22 cellular contexts compared by ENCODE assay signal in the genomic region with DNA sequence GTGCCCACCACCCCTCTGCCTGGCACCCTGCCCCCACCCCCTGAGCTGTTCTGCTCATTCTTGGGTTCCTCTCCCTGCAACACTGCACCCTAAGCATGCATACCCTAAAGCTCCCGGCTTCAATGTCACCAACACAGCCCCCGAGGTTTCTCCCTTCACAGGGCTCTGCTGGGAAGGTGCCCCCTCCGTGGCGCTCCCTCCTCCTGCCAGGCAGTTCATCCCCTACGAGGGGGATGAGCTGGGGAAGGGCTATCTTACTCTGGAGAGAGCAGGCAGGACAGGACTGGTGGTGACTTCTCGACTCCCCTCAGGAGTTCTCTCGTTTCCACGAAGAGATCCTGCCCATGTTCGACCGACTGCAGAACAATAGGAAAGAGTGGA. TPM values are rescaled to one million over a fixed set of nuclear protein-coding genes. Genes with fewer than 3 reads are reported as not detected.
DNase-seq lines count a peak whose midpoint lies in the region; ATAC-seq, FAIRE-seq and TF ChIP-seq lines count a peak whose summit lies in the region.
"Had no signal": no experiment of that assay in that cellular context is flagged by ENCODE, and none has a peak within 500 bp of the region (broad histone marks: within the 10 kb centered on the region; RNA-seq: fewer than 3 reads in every experiment).

No MANE protein-coding gene starts in this region.

- H2AFZ ChIP-seq in astrocyte (ENCODE audit: low read depth, low read length), result no peak overlapping the region
- H2AFZ ChIP-seq: GM23338 had no signal

- H3K4me1 ChIP-seq in astrocyte (ENCODE audit: insufficient read depth, low read length) (no peaks in the 10 kb centered on the region), lower lobe of right lung (peaks cover 17% of the 10 kb centered on the region)
- H3K4me1 ChIP-seq: SJSA1 had no signal

- ATAC-seq in lower lobe of right lung, result no peak
- ATAC-seq: GM23338 had no signal

- DNase-seq in T-helper 1 cell (no peak), astrocyte (ENCODE audit: low read depth) (no peak), lower lobe of right lung (peak; percentile 32), substantia nigra (lab: John Stamatoyannopoulos, UW) (no peak), SW480 (ENCODE audit: low spot score) (no peak)
- no peak for DNase-seq in stimulated activated CD4-positive, alpha-beta T cell treated with anti-CD3 and anti-CD28 coated beads, Interleukin-2, amount 100 ng/mL, for 24 hours
- DNase-seq in stimulated activated CD4-positive, alpha-beta T cell treated with anti-CD3 and anti-CD28 coated beads, Interleukin-15, amount 100 ng/mL, for 24 hours, result no peak
- DNase-seq: EL, GF-D8, NCI-H1105, NCI-H2081 treated with DMSO at 0.1 percent for 48 hours, NCI-H2171 treated with DMSO at 0.1 percent for 48 hours, NCI-H524 treated with DMSO at 0.1 percent for 48 hours, NCI-H82, Peyer's patch had no signal

- H3K27me3 Mint-ChIP-seq in T-helper 1 cell treated with Interleukin-12 subunit alpha and Interleukin-12 subunit beta and Interleukin-4 antibody, amounts not matched to agents 30 μg/mL and 1 μg/mL, for 36 hours (ENCODE audit: low read depth), result no peaks in the 10 kb centered on the region
- H3K27me3 Mint-ChIP-seq in astrocyte (ENCODE audit: low read depth, unreplicated experiment), result no peaks in the 10 kb centered on the region

- peaks cover 11% of the 10 kb centered on the region for H3K36me3 ChIP-seq in astrocyte (ENCODE audit: insufficient read depth, low read length)
- peaks cover 23% of the 10 kb centered on the region for H3K36me3 ChIP-seq in lower lobe of right lung

- no peaks in the 10 kb centered on the region for H3K27me3 ChIP-seq in astrocyte (ENCODE audit: insufficient read depth, low read length)
- H3K27me3 ChIP-seq in lower lobe of right lung (ENCODE audit: low read depth), result no peaks in the 10 kb centered on the region
- H3K27me3 ChIP-seq: Peyer's patch, SJSA1 had no signal

- H3K9me3 ChIP-seq in astrocyte (ENCODE audit: insufficient read depth, low read depth, low read length) (no peaks in the 10 kb centered on the region), lower lobe of right lung (no peaks in the 10 kb centered on the region)
- H3K9me3 ChIP-seq: HAP-1, Peyer's patch, SJSA1 had no signal

- TF ChIP-seq CTCF in astrocyte (IDR thresholded peaks at IDR 0.05; ENCODE audit: insufficient read depth, low read depth, low read length) (no peak), lower lobe of right lung (IDR thresholded peaks at IDR 0.05) (no peak)

- no peak overlapping the region for H3K4me3 Mint-ChIP-seq in T-helper 1 cell treated with Interleukin-12 subunit alpha and Interleukin-12 subunit beta and Interleukin-4 antibody, amounts not matched to agents 30 μg/mL and 1 μg/mL, for 36 hours
- H3K4me3 Mint-ChIP-seq in astrocyte (ENCODE audit: unreplicated experiment), result no peak overlapping the region
- H3K4me3 Mint-ChIP-seq: GM23338 had no signal

- no peak for FAIRE-seq in astrocyte (lab: Jason Lieb, UNC)

- no peaks in the 10 kb centered on the region for H4K20me1 ChIP-seq in astrocyte (ENCODE audit: insufficient read depth, low read length)

- H3K9me3 Mint-ChIP-seq in T-helper 1 cell treated with Interleukin-12 subunit alpha and Interleukin-12 subunit beta and Interleukin-4 antibody, amounts not matched to agents 30 μg/mL and 1 μg/mL, for 36 hours, result no peaks in the 10 kb centered on the region
- H3K9me3 Mint-ChIP-seq in astrocyte (ENCODE audit: unreplicated experiment), result no peaks in the 10 kb centered on the region
- H3K9me3 Mint-ChIP-seq: GM23338 had no signal

- H3K27ac ChIP-seq in astrocyte (ENCODE audit: low read depth, low read length), result no peak overlapping the region
- H3K27ac ChIP-seq in lower lobe of right lung, result no peak overlapping the region
- H3K27ac ChIP-seq in substantia nigra (ENCODE audit: low read depth, low read length, poor library complexity, severe bottlenecking), result peak overlapping the region; percentile 83
- H3K27ac ChIP-seq: 22Rv1, C4-2B, KMS-11, Peyer's patch, SJSA1 had no signal

- no peak overlapping the region for H3K9ac ChIP-seq in astrocyte (ENCODE audit: low read length)
- H3K9ac ChIP-seq: KMS-11 had no signal

- intact Hi-C loops in lower lobe of right lung (cut with DNase I), result no loop called here

- peaks cover 6% of the 10 kb centered on the region for H3K79me2 ChIP-seq in astrocyte (ENCODE audit: insufficient read depth, low read length)

- peaks cover 13% of the 10 kb centered on the region for H3K36me3 Mint-ChIP-seq in T-helper 1 cell treated with Interleukin-12 subunit alpha and Interleukin-12 subunit beta and Interleukin-4 antibody, amounts not matched to agents 30 μg/mL and 1 μg/mL, for 36 hours (ENCODE audit: low read depth)
- peaks cover 2% of the 10 kb centered on the region for H3K36me3 Mint-ChIP-seq in astrocyte (ENCODE audit: low read depth, unreplicated experiment)

- H3K4me3 ChIP-seq in astrocyte (ENCODE audit: insufficient read depth, low read depth, low read length), result no peak overlapping the region
- H3K4me3 ChIP-seq in lower lobe of right lung, result no peak overlapping the region
- H3K4me3 ChIP-seq: GM23338, HAP-1, Peyer's patch, SJSA1 had no signal

- peaks cover 2% of the 10 kb centered on the region for H3K4me1 Mint-ChIP-seq in T-helper 1 cell treated with Interleukin-12 subunit alpha and Interleukin-12 subunit beta and Interleukin-4 antibody, amounts not matched to agents 30 μg/mL and 1 μg/mL, for 36 hours (ENCODE audit: low read depth)
- H3K4me1 Mint-ChIP-seq in astrocyte (ENCODE audit: low read depth, unreplicated experiment), result no peaks in the 10 kb centered on the region
- H3K4me1 Mint-ChIP-seq: GM23338 had no signal

- H3K4me2 ChIP-seq in astrocyte (ENCODE audit: low read length), result no peak overlapping the region
- H3K4me2 ChIP-seq: GM23338, KMS-11 had no signal

- peak overlapping the region; percentile 42 for H3K27ac Mint-ChIP-seq in T-helper 1 cell treated with Interleukin-12 subunit alpha and Interleukin-12 subunit beta and Interleukin-4 antibody, amounts not matched to agents 30 μg/mL and 1 μg/mL, for 36 hours
- H3K27ac Mint-ChIP-seq in astrocyte (ENCODE audit: unreplicated experiment), result peak overlapping the region; percentile 8
- H3K27ac Mint-ChIP-seq: GM23338 had no signal

RNA-seq across cellular contexts. Expression of a gene that starts 6.5 kb away (rescaled TPM):
- total RNA-seq in astrocyte (255 and 263 TPM in 2 replicates), lower lobe of right lung (173 TPM)

RNA-seq across cellular contexts. Expression of a gene that starts 6.8 kb away (rescaled TPM):
- 17.5 and 21.9 TPM in 2 replicates for total RNA-seq in astrocyte
- total RNA-seq in lower lobe of right lung, result 9.7 TPM

RNA-seq across cellular contexts. Expression of a gene that starts 21.4 kb away (rescaled TPM):
- total RNA-seq in astrocyte (6.2 and 9.2 TPM in 2 replicates), lower lobe of right lung (31.5 TPM)
- total RNA-seq: SJSA1 had no signal

RNA-seq across cellular contexts. Expression of a gene that starts 38.1 kb away (rescaled TPM):
- total RNA-seq in astrocyte (61.1 and 65.7 TPM in 2 replicates), lower lobe of right lung (44.8 TPM)

RNA-seq across cellular contexts. Expression of a gene that starts 42.2 kb away (rescaled TPM):
- total RNA-seq in astrocyte, result 2.8 and 3.7 TPM in 2 replicates
- 5.5 TPM for total RNA-seq in lower lobe of right lung
- total RNA-seq: SJSA1 had no signal
